In genomic region chr5:67014957-67015400, GRCh38 we compare ENCODE assay signal across 11 cellular contexts.
DNase-seq lines count a peak whose midpoint lies in the region; ATAC-seq, FAIRE-seq and TF ChIP-seq lines count a peak whose summit lies in the region.
"Had no signal": no experiment of that assay in that cellular context is flagged by ENCODE, and none has a peak within 500 bp of the region (broad histone marks: within the 10 kb centered on the region; RNA-seq: fewer than 3 reads in every experiment).

No MANE protein-coding gene starts in this region.

- no peak for TF ChIP-seq RAD21 in liver (IDR thresholded peaks at IDR 0.05)
- TF ChIP-seq RAD21 in HepG2 (CRISPR knock-in tag; IDR thresholded peaks at IDR 0.05) = no peak

- H3K27ac ChIP-seq in liver (ENCODE audit: low read depth in 1 of 2, low read length in 2 of 2) (peak overlapping the region; percentile 67 to 71), HepG2 (ENCODE audit: extremely low read length, insufficient read depth, low read length) (no peak overlapping the region), osteoblast (ENCODE audit: low read depth, low read length) (peak overlapping the region; percentile 61), aorta (ENCODE audit: low read depth in 1 of 2, low read length in 2 of 2) (no peak overlapping the region)
- H3K27ac ChIP-seq: SJSA1 had no signal

- BruUV-seq in HepG2 (replicated peaks; lab: Mats Ljungman, UMichigan) = no TSS peak

- H2AFZ ChIP-seq in HepG2 (ENCODE audit: low read length) (no peak overlapping the region), osteoblast (ENCODE audit: low read length) (no peak overlapping the region)

- in situ Hi-C loops in HepG2 (cut with HindIII; ENCODE audit: extremely low pct_ligation_motif_present, low pct_unique_long_range_greater_than_20kb) = no loop called here

- H3K4me1 ChIP-seq in liver (ENCODE audit: control insufficient read depth in 4 of 4, insufficient read depth in 4 of 4, low read length in 3 of 4) (peaks cover 10 to 42% (median 32%) of the 10 kb centered on the region in 4 donors), HepG2 (ENCODE audit: insufficient read depth, low read length) (peaks cover 26% of the 10 kb centered on the region), osteoblast (ENCODE audit: insufficient read depth, low read length) (peaks cover 53% of the 10 kb centered on the region), aorta (ENCODE audit: control insufficient read depth in 1 of 2, insufficient read depth in 2 of 2, low read length in 2 of 2) (peaks cover 2 to 13% of the 10 kb centered on the region in 2 donors)

- POLR2A ChIA-PET in HepG2 (lab: Yijun Ruan, JAX) = interaction anchor here (2.9 kb wide), 1 partner anchor 10 kb away, joined by 7 read pairs; no protein-coding TSS in a partner anchor

- no peak overlapping the region for H3K4me2 ChIP-seq in HepG2 (ENCODE audit: low read depth, low read length)
- peak overlapping the region; percentile 83 for H3K4me2 ChIP-seq in osteoblast (ENCODE audit: insufficient read depth, low read length)

- H3K27me3 ChIP-seq in liver (ENCODE audit: control insufficient read depth in 4 of 4, insufficient read depth in 4 of 4, low read length in 3 of 4) = no peaks in the 10 kb centered on the region
- no peaks in the 10 kb centered on the region for H3K27me3 ChIP-seq in HepG2 (ENCODE audit: control insufficient read depth in 1 of 2, insufficient read depth in 2 of 2, low read length in 2 of 2)
- H3K27me3 ChIP-seq in osteoblast (ENCODE audit: insufficient read depth, low read length) = no peaks in the 10 kb centered on the region
- H3K27me3 ChIP-seq in aorta (ENCODE audit: control insufficient read depth in 1 of 2, insufficient read depth in 2 of 2, low read length in 1 of 2) = no peaks in the 10 kb centered on the region
- H3K27me3 ChIP-seq: SJSA1 had no signal

- TF ChIP-seq POLR2A in HepG2 (IDR thresholded peaks at IDR 0.05; ENCODE audit: insufficient read depth in 1 of 2, low read depth in 2 of 2, low read length in 2 of 2) = no peak

- H3K36me3 ChIP-seq in liver (ENCODE audit: control insufficient read depth in 4 of 4, insufficient read depth in 3 of 4, low read depth in 1 of 4, low read length in 3 of 4) = no peaks in the 10 kb centered on the region
- no peaks in the 10 kb centered on the region for H3K36me3 ChIP-seq in HepG2 (replicated peaks in 1 of 2; ENCODE audit: control insufficient read depth in 1 of 2, insufficient read depth in 2 of 2, low read length in 2 of 2)
- H3K36me3 ChIP-seq in osteoblast (ENCODE audit: insufficient read depth, low read length) = no peaks in the 10 kb centered on the region
- no peaks in the 10 kb centered on the region for H3K36me3 ChIP-seq in aorta (ENCODE audit: control insufficient read depth in 1 of 2, insufficient read depth in 2 of 2, low read length in 1 of 2)
- H3K36me3 ChIP-seq: SJSA1 had no signal

- intact Hi-C loops in HepG2 (cut with micrococcal nuclease; ENCODE audit: unreplicated experiment) = no loop called here
- intact Hi-C loops in aorta (cut with DNase I) = loop anchor here in 1 of 2 donors (5.0 kb wide), 1 partner anchor 82 kb away; no protein-coding TSS in a partner anchor

- no peak for DNase-seq in HepG2 (ENCODE audit: low spot score)
- peak; percentile 91 for DNase-seq in fibroblast of pulmonary artery (ENCODE audit: low read depth)
- no peak for DNase-seq in osteoblast (ENCODE audit: insufficient read length, low spot score, missing footprints)
- DNase-seq in aorta = no peak
- DNase-seq in NCI-H2081 treated with DMSO at 0.1 percent for 48 hours (lab: John Stamatoyannopoulos, UW) = no peak
- DNase-seq: activated CD4-positive, alpha-beta T cell treated with anti-CD3 and anti-CD28 coated beads, Interleukin-2, amount 50 U/mL, for 48 hours; GF-D8 had no signal

- H3K4me3 ChIP-seq in liver (ENCODE audit: low read depth in 1 of 3, low read length in 3 of 3) = no peak overlapping the region
- no peak overlapping the region for H3K4me3 ChIP-seq in HepG2 (replicated peaks in 1 of 3; ENCODE audit: insufficient read depth in 1 of 3, low read depth in 2 of 3, low read length in 3 of 3)
- peak overlapping the region; percentile 53 for H3K4me3 ChIP-seq in fibroblast of pulmonary artery (replicated peaks; ENCODE audit: low read depth, low read length)
- peak overlapping the region; percentile 56 for H3K4me3 ChIP-seq in osteoblast (ENCODE audit: insufficient read depth, low read length)
- peak overlapping the region in 1 of 2 donors; percentile 31 for H3K4me3 ChIP-seq in aorta (ENCODE audit: low read length in 2 of 2)
- H3K4me3 ChIP-seq: SJSA1 had no signal

- CTCF ChIA-PET in HepG2 (lab: Yijun Ruan, JAX; ENCODE audit: low intra/inter-chr PET ratio, low total read pairs) = no interaction called here

- H3K79me2 ChIP-seq in HepG2 (ENCODE audit: insufficient read depth, low read length) (peaks cover 3% of the 10 kb centered on the region), osteoblast (ENCODE audit: insufficient read depth, low read length) (peaks cover 38% of the 10 kb centered on the region)

- FAIRE-seq in HepG2 (lab: Jason Lieb, UNC) = no peak

- WGBS in liver = 6% methylated on average over 3 of the region's 3 CpGs
- WGBS in HepG2 (ENCODE audit: low lambda C conversion rate) = 84% methylated on average over 3 of the region's 3 CpGs
- WGBS in aorta, 2 donors = 3 to 5% methylated on average over 3 of the region's 3 CpGs

- H3K9me3 ChIP-seq in liver (ENCODE audit: control insufficient read depth in 4 of 4, low read length in 3 of 4) (no peaks in the 10 kb centered on the region), HepG2 (ENCODE audit: low read length) (no peaks in the 10 kb centered on the region), osteoblast (ENCODE audit: low read depth, low read length) (no peaks in the 10 kb centered on the region), aorta (ENCODE audit: control insufficient read depth, low read length) (no peaks in the 10 kb centered on the region)
- H3K9me3 ChIP-seq: SJSA1 had no signal

- TF ChIP-seq CTCF in liver (IDR thresholded peaks at IDR 0.05; ENCODE audit: low read depth, low read length, missing input control) (no peak), HepG2 (CRISPR knock-in tag; IDR thresholded peaks at IDR 0.05) (no peak), fibroblast of pulmonary artery (IDR thresholded peaks at IDR 0.05; ENCODE audit: low read length, missing control alignments) (no peak), osteoblast (IDR thresholded peaks at IDR 0.05; ENCODE audit: extremely low read depth, low read depth, low read length) (no peak)

- no peak for ATAC-seq in HepG2
- ATAC-seq in aorta (ENCODE audit: low FRiP score) = peak; percentile 59
- ATAC-seq in HG03378 (IDR thresholded peaks at IDR 0.05; ENCODE audit: unreplicated experiment) = no peak
- ATAC-seq in HG03521 (IDR thresholded peaks at IDR 0.05; ENCODE audit: unreplicated experiment) = no peak

- TF ChIP-seq EP300 in HepG2 (IDR thresholded peaks at IDR 0.05; ENCODE audit: low read depth in 2 of 2, low read length in 2 of 2) (no peak), HepG2 (CRISPR knock-in tag; IDR thresholded peaks at IDR 0.05; ENCODE audit: borderline replicate concordance) (no peak)

- H3K9ac ChIP-seq in liver (ENCODE audit: low read depth in 1 of 2, low read length in 2 of 2) (peak overlapping the region; percentile 10 to 68), HepG2 (ENCODE audit: insufficient read depth, low read depth, low read length) (no peak overlapping the region)

- H4K20me1 ChIP-seq in HepG2 (ENCODE audit: insufficient read depth, low read length) (no peaks in the 10 kb centered on the region), osteoblast (ENCODE audit: insufficient read depth, low read length) (no peaks in the 10 kb centered on the region)

TF ChIP-seq in liver, 16 proteins besides CTCF, POLR2A, EP300 and RAD21:
- TF ChIP-seq MAX (IDR thresholded peaks at IDR 0.05) (peak; percentile 13), NR2F2 (IDR thresholded peaks at IDR 0.05) (peak; percentile 79), HNF4A (conservative IDR thresholded peaks at IDR 0.05) (peak in 1 of 2 donors; percentile 7), RXRA (IDR thresholded peaks at IDR 0.05) (no peak), HNF4G (IDR thresholded peaks at IDR 0.05) (no peak), SP1 (IDR thresholded peaks at IDR 0.05) (peak; percentile 23), FOXA1 (IDR thresholded peaks at IDR 0.05) (no peak)

TF ChIP-seq in HepG2, 621 proteins besides CTCF, POLR2A, EP300 and RAD21:
- TF ChIP-seq FOXK1 (CRISPR knock-in tag; IDR thresholded peaks at IDR 0.05; ENCODE audit: borderline replicate concordance, low read depth) = no peak
- no peak for TF ChIP-seq ZNF101 (CRISPR knock-in tag; IDR thresholded peaks at IDR 0.05; ENCODE audit: borderline replicate concordance, low read depth)
- no peak for TF ChIP-seq PBX2 (CRISPR knock-in tag; IDR thresholded peaks at IDR 0.05)
- TF ChIP-seq ZFP90 (CRISPR knock-in tag; IDR thresholded peaks at IDR 0.05; ENCODE audit: borderline replicate concordance) = no peak
- no peak for TF ChIP-seq ZNF205 (CRISPR knock-in tag; IDR thresholded peaks at IDR 0.05)
- no peak for TF ChIP-seq HHEX (CRISPR knock-in tag; IDR thresholded peaks at IDR 0.05)
- TF ChIP-seq RBFOX2 (IDR thresholded peaks at IDR 0.05; ENCODE audit: low read depth, low read length) = no peak
- no peak for TF ChIP-seq MEIS1 (CRISPR knock-in tag; IDR thresholded peaks at IDR 0.05; ENCODE audit: borderline replicate concordance)
- TF ChIP-seq ATF7 (IDR thresholded peaks at IDR 0.05) = no peak
- no peak for TF ChIP-seq ATF7 (CRISPR knock-in tag; IDR thresholded peaks at IDR 0.05)
- TF ChIP-seq ZNF543 (CRISPR knock-in tag; IDR thresholded peaks at IDR 0.05) = no peak
- no peak for TF ChIP-seq ZNF547 (CRISPR knock-in tag; IDR thresholded peaks at IDR 0.05)
- no peak for TF ChIP-seq MTF2 (CRISPR knock-in tag; IDR thresholded peaks at IDR 0.05; ENCODE audit: borderline replicate concordance)
- TF ChIP-seq ZKSCAN8 (CRISPR knock-in tag; IDR thresholded peaks at IDR 0.05; ENCODE audit: borderline replicate concordance) = no peak
- TF ChIP-seq ZSCAN9 (CRISPR knock-in tag; IDR thresholded peaks at IDR 0.05; ENCODE audit: borderline replicate concordance) = no peak
- TF ChIP-seq PAX8 (CRISPR knock-in tag; IDR thresholded peaks at IDR 0.05; ENCODE audit: borderline replicate concordance) = no peak

Comparison
In these comparisons a context has a peak if more than half of its experiments do, and no peak if none do; other contexts are left out.
1. H3K27ac ChIP-seq: peak in liver (2 of 2) and osteoblast (single experiment); none in HepG2 (single experiment) and aorta (0 of 2).
2. H3K4me3 ChIP-seq: peak in fibroblast of pulmonary artery (single experiment) and osteoblast (single experiment); none in liver (0 of 3) and HepG2 (0 of 3).